In the genomic region with DNA sequence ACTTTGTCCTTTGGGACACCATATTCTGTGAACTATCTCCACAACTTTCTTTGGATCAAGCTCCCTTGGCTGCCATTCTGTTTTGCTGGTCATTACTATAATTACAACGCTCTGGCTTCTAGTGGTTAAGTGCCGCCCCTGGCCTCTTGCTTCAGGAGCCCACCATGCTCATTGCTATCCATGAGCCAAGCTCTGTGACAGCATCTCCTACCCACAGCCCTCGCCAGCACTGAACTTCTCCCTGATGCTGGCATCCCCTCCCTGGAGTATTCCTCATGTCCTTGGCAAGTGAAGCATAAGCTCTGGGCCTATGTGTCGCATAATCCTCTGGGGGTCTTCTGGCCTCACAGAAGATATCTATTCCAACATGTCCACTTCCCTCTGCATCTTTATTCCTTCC, we compare ENCODE assay signal across 20 cellular contexts.
"Had no signal": no experiment of that assay in that cellular context is flagged by ENCODE, and none has a peak within 500 bp of the region (broad histone marks: within the 10 kb centered on the region; RNA-seq: fewer than 3 reads in every experiment).

No MANE protein-coding gene starts in this region.

- H3K36me3 ChIP-seq: left lung, neutrophil, prostate gland, spleen, tibial artery, upper lobe of left lung, uterus had no signal

- H3K27me3 ChIP-seq: dorsolateral prefrontal cortex, left lung, neutrophil, spleen, testis, tibial artery, upper lobe of left lung, uterus had no signal

- FAIRE-seq: colon, frontal cortex had no signal

- H3K9me3 ChIP-seq: left lung, neutrophil, prostate gland, spleen, testis, tibial artery, upper lobe of left lung, uterus had no signal

- H3K4me1 ChIP-seq: left lung, prostate gland, spleen, testis, upper lobe of left lung, uterus had no signal

- H3K36me3 Mint-ChIP-seq: naive thymus-derived CD8-positive, alpha-beta T cell; stimulated activated memory B cell treated with anti-CD40 and anti-IgM and Interleukin-4, amounts not matched to agents 10 μg/mL and 1 μg/mL and 100 μg/mL, for 72 hours had no signal

- H3K4me3 Mint-ChIP-seq: naive thymus-derived CD8-positive, alpha-beta T cell; stimulated activated memory B cell treated with anti-CD40 and anti-IgM and Interleukin-4, amounts not matched to agents 10 μg/mL and 1 μg/mL and 100 μg/mL, for 72 hours had no signal

- H3K27ac ChIP-seq: left lung, neutrophil, prostate gland, skin epidermis, spleen, testis, tibial artery, upper lobe of left lung, uterus had no signal

- H3K4me1 Mint-ChIP-seq: naive thymus-derived CD8-positive, alpha-beta T cell; stimulated activated memory B cell treated with anti-CD40 and anti-IgM and Interleukin-4, amounts not matched to agents 10 μg/mL and 1 μg/mL and 100 μg/mL, for 72 hours had no signal

- DNase-seq: dorsolateral prefrontal cortex; effector CD4-positive, alpha-beta T cell; left lung; mesenchymal stem cell; naive thymus-derived CD8-positive, alpha-beta T cell; right cardiac atrium; spleen; stimulated activated CD4-positive, alpha-beta T cell treated with anti-CD3 and anti-CD28 coated beads, Interleukin-4, amount 100 ng/mL, for 4 hours; stimulated activated naive CD8-positive, alpha-beta T cell treated with anti-CD3 and anti-CD28 coated beads, Interleukin-15, Interleukin-2, amounts not matched to agents 100 U/mL and 50 U/mL, for 24 hours; substantia nigra; testis; tibial artery; upper lobe of left lung; uterus had no signal

- H3K9me3 Mint-ChIP-seq: naive thymus-derived CD8-positive, alpha-beta T cell; stimulated activated memory B cell treated with anti-CD40 and anti-IgM and Interleukin-4, amounts not matched to agents 10 μg/mL and 1 μg/mL and 100 μg/mL, for 72 hours had no signal

- ATAC-seq: naive thymus-derived CD8-positive, alpha-beta T cell; right cardiac atrium; stimulated activated memory B cell treated with anti-CD40 and anti-IgM and Interleukin-4, amounts not matched to agents 10 μg/mL and 1 μg/mL and 100 μg/mL, for 72 hours; stimulated activated naive CD8-positive, alpha-beta T cell treated with anti-CD3 and anti-CD28 coated beads, Interleukin-15, Interleukin-2, amounts not matched to agents 100 U/mL and 50 U/mL, for 24 hours had no signal

- H3K4me3 ChIP-seq: dorsolateral prefrontal cortex, left lung, prostate gland, skin epidermis, spleen, testis, tibial artery, upper lobe of left lung, uterus had no signal

- H3K27ac Mint-ChIP-seq: stimulated activated memory B cell treated with anti-CD40 and anti-IgM and Interleukin-4, amounts not matched to agents 10 μg/mL and 1 μg/mL and 100 μg/mL, for 72 hours had no signal
